ENCODE assay signal across 22 cellular contexts in the genomic region with DNA sequence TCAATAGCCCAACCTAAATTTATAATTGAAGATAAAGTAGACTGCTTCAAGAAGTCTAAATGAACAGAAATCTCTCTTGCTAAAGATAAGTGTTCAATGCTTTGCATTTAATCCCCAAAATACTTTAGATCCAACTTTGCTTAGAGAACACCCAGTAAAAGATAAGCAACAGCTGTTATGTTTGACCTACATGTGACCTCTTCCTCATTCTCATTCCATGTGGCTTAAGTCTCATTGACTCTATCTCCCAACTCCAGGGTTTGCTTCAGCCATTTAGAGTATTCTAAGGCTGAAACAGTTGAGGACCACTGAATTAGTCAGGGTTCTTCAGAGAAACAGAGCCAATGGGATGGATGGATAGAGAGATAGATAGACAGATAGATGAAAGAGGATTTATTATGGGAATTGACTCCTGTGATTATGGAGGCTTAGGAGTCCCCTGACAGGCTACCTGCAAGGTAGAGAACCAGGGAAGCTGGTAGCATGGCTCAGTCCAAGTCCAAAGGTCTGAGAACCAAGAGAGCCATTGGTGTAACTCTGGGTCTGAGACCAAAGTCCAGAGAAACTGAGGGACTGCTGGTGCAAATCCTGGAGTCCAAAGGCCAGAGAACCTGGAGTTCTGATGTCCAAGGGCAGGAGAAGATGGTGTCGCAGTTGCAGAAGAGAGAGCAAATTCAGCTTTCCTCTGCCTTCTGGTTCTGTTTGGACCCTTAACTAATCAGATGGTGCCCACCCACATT. TPM values are rescaled to one million over a fixed set of nuclear protein-coding genes. Genes with fewer than 3 reads are reported as not detected.
"Had no signal": no experiment of that assay in that cellular context is flagged by ENCODE, and none has a peak within 500 bp of the region (broad histone marks: within the 10 kb centered on the region; RNA-seq: fewer than 3 reads in every experiment).

No MANE protein-coding gene starts in this region.

- H3K27me3 Mint-ChIP-seq: activated T-helper 17 cell treated with anti-CD3 and anti-CD28 coated beads, Interleukin-2, amount 50 U/mL, for 72 hours; central memory CD8-positive, alpha-beta T cell; dendritic cell treated with granulocyte-macrophage colony-stimulating factor and Interleukin-4, amounts not matched to agents 40 ng/mL and 50 ng/mL, for 4 days had no signal

- H3K4me1 Mint-ChIP-seq: activated naive CD4-positive, alpha-beta T cell treated with anti-CD3 and anti-CD28 coated beads, Interleukin-2, amount 10 ng/mL, durations not matched to agents 7 days and 5 days; activated T-helper 17 cell treated with anti-CD3 and anti-CD28 coated beads, Interleukin-2, amount 50 U/mL, for 72 hours; brain; central memory CD8-positive, alpha-beta T cell; immature natural killer cell; nephron progenitor cell had no signal

- H3K36me3 ChIP-seq: adrenal gland, sigmoid colon, stomach, thoracic aorta had no signal

- H3K9me3 Mint-ChIP-seq: activated naive CD4-positive, alpha-beta T cell treated with anti-CD3 and anti-CD28 coated beads, Interleukin-2, amount 10 ng/mL, durations not matched to agents 7 days and 5 days; activated T-helper 17 cell treated with anti-CD3 and anti-CD28 coated beads, Interleukin-2, amount 50 U/mL, for 72 hours; central memory CD8-positive, alpha-beta T cell; dendritic cell treated with granulocyte-macrophage colony-stimulating factor and Interleukin-4, amounts not matched to agents 40 ng/mL and 50 ng/mL, for 4 days; immature natural killer cell had no signal

- H3K4me1 ChIP-seq: adrenal gland, sigmoid colon, stomach had no signal

- H3K27me3 ChIP-seq: adrenal gland, sigmoid colon, stomach had no signal

- H3K27ac Mint-ChIP-seq: activated naive CD4-positive, alpha-beta T cell treated with anti-CD3 and anti-CD28 coated beads, Interleukin-2, amount 10 ng/mL, durations not matched to agents 7 days and 5 days; activated T-helper 17 cell treated with anti-CD3 and anti-CD28 coated beads, Interleukin-2, amount 50 U/mL, for 72 hours; brain; dendritic cell treated with granulocyte-macrophage colony-stimulating factor and Interleukin-4, amounts not matched to agents 40 ng/mL and 50 ng/mL, for 4 days; immature natural killer cell; nephron progenitor cell had no signal

- ATAC-seq: activated T-helper 17 cell treated with anti-CD3 and anti-CD28 coated beads, Interleukin-2, amount 50 U/mL, for 72 hours; left colon; mucosa of descending colon had no signal

- H3K4me3 ChIP-seq: adrenal gland, mucosa of descending colon, sigmoid colon, stomach, thoracic aorta had no signal

- H3K4me3 Mint-ChIP-seq: activated naive CD4-positive, alpha-beta T cell treated with anti-CD3 and anti-CD28 coated beads, Interleukin-2, amount 10 ng/mL, durations not matched to agents 7 days and 5 days; activated T-helper 17 cell treated with anti-CD3 and anti-CD28 coated beads, Interleukin-2, amount 50 U/mL, for 72 hours; brain; central memory CD8-positive, alpha-beta T cell; dendritic cell treated with granulocyte-macrophage colony-stimulating factor and Interleukin-4, amounts not matched to agents 40 ng/mL and 50 ng/mL, for 4 days; immature natural killer cell; nephron progenitor cell had no signal

- H3K27ac ChIP-seq: adrenal gland, sigmoid colon, stomach, thoracic aorta, VCaP had no signal

- H3K36me3 Mint-ChIP-seq: activated naive CD4-positive, alpha-beta T cell treated with anti-CD3 and anti-CD28 coated beads, Interleukin-2, amount 10 ng/mL, durations not matched to agents 7 days and 5 days; brain; immature natural killer cell had no signal

- H3K9me3 ChIP-seq: adrenal gland, mucosa of descending colon, sigmoid colon, stomach, thoracic aorta had no signal

- DNase-seq: activated CD4-positive, alpha-beta T cell treated with anti-CD3 and anti-CD28 coated beads for 4 hours; activated naive CD4-positive, alpha-beta T cell treated with anti-CD3 and anti-CD28 coated beads, Interleukin-2, amount 10 ng/mL, durations not matched to agents 7 days and 5 days; adrenal gland; erythroblast; immature natural killer cell; left colon; mammary epithelial cell; mucosa of descending colon; nephron progenitor cell; sigmoid colon; stimulated activated CD4-positive, alpha-beta T cell treated with anti-CD3 and anti-CD28 coated beads, Interleukin-4, amount 100 ng/mL, for 4 hours; stomach; T-helper 1 cell had no signal

RNA-seq across cellular contexts. Expression of a gene that starts 32.1 kb away (rescaled TPM):
- total RNA-seq: activated T-helper 17 cell treated with anti-CD3 and anti-CD28 coated beads, Interleukin-2, amount 50 U/mL, for 72 hours; adrenal gland; left colon; mammary epithelial cell; mucosa of descending colon; osteoblast; pulmonary artery endothelial cell; sigmoid colon; stomach; thoracic aorta had no signal
- polyA plus RNA-seq: adrenal gland, immature natural killer cell, mammary epithelial cell, sigmoid colon, stomach, urinary bladder had no signal

RNA-seq across cellular contexts. Expression of a gene that starts 37.4 kb away (rescaled TPM):
- total RNA-seq: activated T-helper 17 cell treated with anti-CD3 and anti-CD28 coated beads, Interleukin-2, amount 50 U/mL, for 72 hours; adrenal gland; left colon; mucosa of descending colon; osteoblast; pulmonary artery endothelial cell; sigmoid colon; stomach; thoracic aorta; urinary bladder had no signal
- polyA plus RNA-seq: adrenal gland, immature natural killer cell, sigmoid colon, stomach, urinary bladder had no signal

RNA-seq across cellular contexts. Expression of a gene that starts 53.7 kb away (rescaled TPM):
- total RNA-seq: activated T-helper 17 cell treated with anti-CD3 and anti-CD28 coated beads, Interleukin-2, amount 50 U/mL, for 72 hours; adrenal gland; left colon; mammary epithelial cell; mucosa of descending colon; osteoblast; pulmonary artery endothelial cell; sigmoid colon; stomach; thoracic aorta; urinary bladder had no signal
- polyA plus RNA-seq: adrenal gland, immature natural killer cell, mammary epithelial cell, sigmoid colon, stomach, urinary bladder had no signal
